17 cellular contexts compared by ENCODE assay signal in genomic region chr14:70735043-70735442, GRCh38.
DNase-seq lines count a peak whose midpoint lies in the region; TF ChIP-seq lines count a peak whose summit lies in the region.
"Had no signal": no experiment of that assay in that cellular context is flagged by ENCODE, and none has a peak within 500 bp of the region (broad histone marks: within the 10 kb centered on the region; RNA-seq: fewer than 3 reads in every experiment).

No MANE protein-coding gene starts in this region.

- TF ChIP-seq CTCF in fibroblast of pulmonary artery (IDR thresholded peaks at IDR 0.05; ENCODE audit: low read length, missing control alignments) (no peak), CD14-positive monocyte (IDR thresholded peaks at IDR 0.05) (no peak)

- H3K27ac Mint-ChIP-seq in CD14-positive monocyte, result no peak overlapping the region
- H3K27ac Mint-ChIP-seq: T-cell had no signal

- H3K9me3 Mint-ChIP-seq in CD14-positive monocyte, result peaks cover 0 to 4% (median 0%) of the 10 kb centered on the region in 7 donors
- H3K9me3 Mint-ChIP-seq: T-cell had no signal

- H3K27me3 Mint-ChIP-seq in CD14-positive monocyte (ENCODE audit: low read depth in 3 of 3), result peaks cover 0 to 6% (median 3%) of the 10 kb centered on the region in 3 donors
- H3K27me3 Mint-ChIP-seq: T-cell had no signal

- DNase-seq in DMS153 (lab: John Stamatoyannopoulos, UW) (peak; percentile 63), NCI-H1105 treated with DMSO at 0.1 percent for 48 hours (lab: John Stamatoyannopoulos, UW) (peak; percentile 75), NCI-H69 (lab: John Stamatoyannopoulos, UW) (peak; percentile 93), fibroblast of pulmonary artery (ENCODE audit: low read depth) (peak; percentile 13), occipital lobe (lab: John Stamatoyannopoulos, UW) (no peak), CD14-positive monocyte (ENCODE audit: low spot score) (no peak), globus pallidus (ENCODE audit: low spot score) (no peak)
- DNase-seq in stimulated activated CD4-positive, alpha-beta T cell treated with anti-CD3 and anti-CD28 coated beads, Interleukin-12 subunit alpha, Interleukin-12 subunit beta, amount 100 ng/mL, for 4 hours, result no peak
- DNase-seq: dermis blood vessel endothelial cell, KBM-7, left cardiac atrium, NCI-H2029, PC-3, T-cell, trophoblast cell had no signal

- H3K4me3 Mint-ChIP-seq in CD14-positive monocyte, result no peak overlapping the region
- H3K4me3 Mint-ChIP-seq: T-cell had no signal

- no peak overlapping the region for H3K4me3 ChIP-seq in fibroblast of pulmonary artery (replicated peaks; ENCODE audit: low read depth, low read length)
- H3K4me3 ChIP-seq: esophagus muscularis mucosa, ovary had no signal

- H3K4me1 Mint-ChIP-seq in CD14-positive monocyte, result no peaks in the 10 kb centered on the region
- H3K4me1 Mint-ChIP-seq: T-cell had no signal

- intact Hi-C loops in CD14-positive monocyte (cut with micrococcal nuclease), result no loop called here

- H3K36me3 Mint-ChIP-seq in CD14-positive monocyte, result no peaks in the 10 kb centered on the region

Comparison
In these comparisons a context has a peak if more than half of its experiments do, and no peak if none do; other contexts are left out.
1. DNase-seq: peak in DMS153 (single experiment), NCI-H1105 treated with DMSO at 0.1 percent for 48 hours (single experiment), NCI-H69 (single experiment) and fibroblast of pulmonary artery (single experiment); none in occipital lobe (single experiment), stimulated activated CD4-positive, alpha-beta T cell treated with anti-CD3 and anti-CD28 coated beads, Interleukin-12 subunit alpha, Interleukin-12 subunit beta, amount 100 ng/mL, for 4 hours (single experiment), CD14-positive monocyte (single experiment) and globus pallidus (single experiment).